19 cellular contexts compared by ENCODE assay signal in the genomic region with DNA sequence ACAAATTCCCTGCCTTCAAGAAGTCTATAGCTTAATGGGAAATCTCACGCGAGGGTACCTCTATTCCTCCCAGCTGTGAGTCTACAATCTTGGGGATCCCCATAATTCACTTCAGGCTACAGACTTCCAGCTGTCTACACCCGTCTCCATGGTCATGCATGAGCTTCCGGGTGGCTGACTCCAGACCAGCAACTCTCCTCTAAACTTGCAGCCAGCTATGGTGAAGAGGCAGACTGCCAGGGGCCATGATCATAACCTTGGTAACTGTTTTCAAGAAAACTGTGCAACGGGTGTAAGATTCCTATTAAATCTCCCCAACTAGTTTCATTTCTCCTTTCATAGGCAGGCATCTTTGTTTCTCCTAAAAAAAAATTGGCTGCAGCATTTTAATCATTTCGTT.
A peak's percentile ranks its signal among the peaks of the same experiment; 100 is the strongest.
DNase-seq lines count a peak whose midpoint lies in the region; ATAC-seq and TF ChIP-seq lines count a peak whose summit lies in the region.
"Had no signal": no experiment of that assay in that cellular context is flagged by ENCODE, and none has a peak within 500 bp of the region (broad histone marks: within the 10 kb centered on the region; RNA-seq: fewer than 3 reads in every experiment).

No MANE protein-coding gene starts in this region.

- CTCF ChIA-PET in T-cell (lab: Charles Lee), result no interaction called here

- POLR2A ChIA-PET in T-cell (lab: Charles Lee), result no interaction called here

- no peaks in the 10 kb centered on the region for H3K27me3 Mint-ChIP-seq in T-cell

- intact Hi-C loops in dorsolateral prefrontal cortex (cut with DNase I), result no loop called here

- no peak overlapping the region for H3K4me3 Mint-ChIP-seq in T-cell
- H3K4me3 Mint-ChIP-seq: CD4-positive, alpha-beta memory T cell; HFFc6 had no signal

- no peaks in the 10 kb centered on the region for H3K4me1 Mint-ChIP-seq in T-cell
- H3K4me1 Mint-ChIP-seq: CD4-positive, alpha-beta memory T cell had no signal

- ATAC-seq in T-cell (replicated peaks in 1 of 4), result no peak
- ATAC-seq: A549 had no signal

- DNase-seq in Ammon's horn (ENCODE audit: low spot score), result peak; percentile 31
- DNase-seq in MV-4-11 (lab: John Stamatoyannopoulos, UW), result peak; percentile 36
- peak; percentile 5 for DNase-seq in globus pallidus (ENCODE audit: low spot score)
- DNase-seq in pons (ENCODE audit: low spot score), result peak; percentile 6
- DNase-seq in T-cell, result no peak
- DNase-seq in dorsolateral prefrontal cortex, result no peak
- no peak for DNase-seq in activated T-cell treated with anti-CD3 and anti-CD28 coated beads, Interleukin-2, amount 50 U/mL, for 48 hours
- DNase-seq: 8988T; ACHN; AML-193; Calu3; CD4-positive, alpha-beta memory T cell; COR-L47; DMS53; DMS79 treated with DMSO at 0.1 percent for 48 hours; GOT3; HFFc6 had no signal

- no peak overlapping the region for H3K4me3 ChIP-seq in dorsolateral prefrontal cortex
- H3K4me3 ChIP-seq: A549, HAP-1 had no signal

- H3K36me3 Mint-ChIP-seq in T-cell, result no peaks in the 10 kb centered on the region
- H3K36me3 Mint-ChIP-seq: CD4-positive, alpha-beta memory T cell had no signal

- H3K27ac Mint-ChIP-seq in T-cell, result no peak overlapping the region
- H3K27ac Mint-ChIP-seq: CD4-positive, alpha-beta memory T cell; HFFc6 had no signal

- H3K27me3 ChIP-seq in dorsolateral prefrontal cortex, result no peaks in the 10 kb centered on the region

- peaks cover 0 to 23% (median 4%) of the 10 kb centered on the region in 3 donors for H3K9me3 Mint-ChIP-seq in T-cell

- no peak for TF ChIP-seq CTCF in dorsolateral prefrontal cortex (IDR thresholded peaks at IDR 0.05 in 54 of 56, conservative IDR thresholded peaks at IDR 0.05 in 2 of 56; ENCODE audit: low read depth in 1 of 56, partially characterized antibody in 56 of 56)

- peak overlapping the region in 2 of 59 donors; percentile 4 to 55 for H3K27ac ChIP-seq in dorsolateral prefrontal cortex
- H3K27ac ChIP-seq: A549 had no signal

Comparison
In these comparisons a context has a peak if more than half of its experiments do, and no peak if none do; other contexts are left out.
1. DNase-seq: peak in Ammon's horn (single experiment), MV-4-11 (single experiment), globus pallidus (single experiment) and pons (single experiment); none in T-cell (0 of 34), dorsolateral prefrontal cortex (0 of 10) and activated T-cell treated with anti-CD3 and anti-CD28 coated beads, Interleukin-2, amount 50 U/mL, for 48 hours (0 of 2).